ENCODE assay signal across 8 cellular contexts in the genomic region with DNA sequence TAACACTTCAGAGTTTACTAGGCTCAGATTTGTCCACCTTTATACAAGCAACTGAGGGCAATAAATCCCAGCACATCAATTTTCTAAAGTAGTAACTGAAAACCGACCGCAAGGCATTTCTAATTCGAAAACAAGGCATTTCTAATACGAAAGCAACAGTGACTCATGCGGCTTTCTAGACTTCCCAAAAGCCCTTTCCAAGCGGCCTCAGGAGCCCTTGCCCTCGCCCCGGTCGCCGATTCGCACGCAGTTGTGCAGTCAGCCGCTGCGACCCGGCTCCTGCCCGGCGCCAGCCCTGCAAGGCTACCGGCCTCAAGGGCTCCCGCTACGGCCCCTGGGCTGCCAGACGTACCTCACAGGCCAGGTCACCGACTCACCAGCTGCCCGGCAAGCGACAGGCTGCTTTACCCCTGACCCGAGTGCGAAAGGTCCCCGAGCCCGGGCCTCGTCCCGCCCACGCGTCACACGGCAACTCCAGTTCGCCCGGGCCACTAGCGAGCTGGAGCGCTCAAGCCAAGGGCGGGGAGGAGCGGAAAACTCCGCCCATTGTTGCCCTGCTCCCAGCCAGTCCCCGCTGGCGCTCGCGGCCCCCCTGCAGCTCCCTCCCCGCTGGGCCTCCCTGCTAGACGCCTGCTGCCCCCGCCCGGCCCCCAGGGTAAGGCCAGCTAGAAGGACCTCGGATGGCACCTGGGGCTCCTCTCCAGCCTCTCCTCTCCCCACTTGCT.
A peak's percentile ranks its signal among the peaks of the same experiment; 100 is the strongest.
DNase-seq lines count a peak whose midpoint lies in the region; ATAC-seq and TF ChIP-seq lines count a peak whose summit lies in the region.

No MANE protein-coding gene starts in this region.

- TF ChIP-seq CTCF in coronary artery (IDR thresholded peaks at IDR 0.05) = no peak

- peak overlapping the region; percentile 86 for H3K4me3 ChIP-seq in coronary artery

- peak; percentile 17 for DNase-seq in NCI-H2107 (lab: John Stamatoyannopoulos, UW)
- no peak for DNase-seq in NCI-H2107 treated with DMSO at 0.1 percent for 48 hours (lab: John Stamatoyannopoulos, UW; ENCODE audit: unreplicated experiment)
- peak; percentile 73 for DNase-seq in NCI-H2227 (lab: John Stamatoyannopoulos, UW; ENCODE audit: unreplicated experiment)
- DNase-seq in activated CD4-positive, alpha-beta T cell treated with anti-CD3 and anti-CD28 coated beads for 48 hours = peak; percentile 88
- DNase-seq in coronary artery (ENCODE audit: low spot score) = peak; percentile 93
- peak; percentile 96 for DNase-seq in left kidney (ENCODE audit: low read depth, low spot score)
- peak; percentile 43 to 68 for DNase-seq in stimulated activated CD4-positive, alpha-beta T cell treated with anti-CD3 and anti-CD28 coated beads, Interleukin-1b, Interleukin-23, amount 100 ng/mL, for 4 hours (ENCODE audit: low read depth in 2 of 2)

- ATAC-seq in HG02885 (IDR thresholded peaks at IDR 0.05; ENCODE audit: poor library complexity, unreplicated experiment) = peak; percentile 97

- H3K27ac ChIP-seq in coronary artery = peak overlapping the region; percentile 59 to 91
